In the genomic region with DNA sequence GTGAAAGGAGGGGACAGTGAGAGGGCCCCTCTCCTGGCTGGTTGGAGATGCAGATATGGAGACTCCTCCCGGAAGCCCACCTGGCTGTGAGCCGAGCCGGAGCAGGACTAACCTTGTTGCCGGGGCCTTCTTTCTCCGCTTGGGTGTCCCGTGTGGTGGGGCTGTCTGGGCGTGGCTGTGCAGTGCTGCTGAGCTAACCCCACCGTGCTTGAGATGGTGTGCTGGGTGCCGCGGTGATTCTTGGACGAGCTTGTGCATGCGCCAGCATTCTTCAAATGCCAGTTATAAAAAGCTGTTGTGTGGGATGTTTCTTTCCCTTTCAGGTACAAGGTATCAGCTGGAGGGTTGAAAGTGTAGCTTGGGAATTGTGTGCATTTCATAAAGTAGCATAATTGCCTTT, we compare ENCODE assay signal across 1 cellular context.
TF ChIP-seq lines count a peak whose summit lies in the region.

No MANE protein-coding gene starts in this region.

TF ChIP-seq in K562, 482 proteins besides CTCF, POLR2A, EP300 and RAD21:
- TF ChIP-seq CBFA2T2 (conservative IDR thresholded peaks at IDR 0.05) (no peak), MECOM (CRISPR knock-in tag; IDR thresholded peaks at IDR 0.05) (no peak), DIDO1 (tag; IDR thresholded peaks at IDR 0.05; ENCODE audit: low read depth) (no peak), ZHX1 (conservative IDR thresholded peaks at IDR 0.05; ENCODE audit: low read length) (no peak)
